17 cellular contexts compared by ENCODE assay signal in genomic region chr14:100731846-100732765, GRCh38. TPM values are rescaled to one million over a fixed set of nuclear protein-coding genes. Genes with fewer than 3 reads are reported as not detected.
"Had no signal": no experiment of that assay in that cellular context is flagged by ENCODE, and none has a peak within 500 bp of the region (broad histone marks: within the 10 kb centered on the region; RNA-seq: fewer than 3 reads in every experiment).

No MANE protein-coding gene starts in this region.

- H3K9me3 Mint-ChIP-seq: activated B cell treated with CpG ODN at 0.5 μM for 24 hours; activated CD4-positive, alpha-beta memory T cell treated with anti-CD3 and anti-CD28 coated beads, Interleukin-2, amount 10 ng/mL, durations not matched to agents 7 days and 5 days; effector memory CD8-positive, alpha-beta T cell; stimulated activated naive CD8-positive, alpha-beta T cell treated with anti-CD3 and anti-CD28 coated beads, Interleukin-15, Interleukin-2, amounts not matched to agents 100 ng/mL and 50 ng/mL, for 24 hours; T-cell had no signal

- H3K4me1 ChIP-seq: body of pancreas, pancreas, vagina had no signal

- H3K27ac ChIP-seq: body of pancreas, esophagus squamous epithelium, pancreas, tibial nerve, vagina had no signal

- H3K4me3 ChIP-seq: body of pancreas, esophagus squamous epithelium, lung, pancreas, tibial nerve, vagina had no signal

- H3K36me3 ChIP-seq: esophagus squamous epithelium, pancreas, tibial nerve, vagina had no signal

- DNase-seq: activated B cell treated with CpG ODN at 0.5 μM for 24 hours; activated CD4-positive, alpha-beta memory T cell treated with anti-CD3 and anti-CD28 coated beads, Interleukin-2, amount 10 ng/mL, durations not matched to agents 7 days and 5 days; activated CD4-positive, alpha-beta T cell treated with anti-CD3 and anti-CD28 coated beads for 4 hours; activated CD8-positive, alpha-beta memory T cell treated with anti-CD3 and anti-CD28 coated beads, Interleukin-2, amount 10 ng/mL, durations not matched to agents 7 days and 5 days; body of pancreas; effector memory CD8-positive, alpha-beta T cell; esophagus squamous epithelium; left colon; T-cell had no signal

- H3K4me3 Mint-ChIP-seq: activated B cell treated with CpG ODN at 0.5 μM for 24 hours; activated CD4-positive, alpha-beta memory T cell treated with anti-CD3 and anti-CD28 coated beads, Interleukin-2, amount 10 ng/mL, durations not matched to agents 7 days and 5 days; activated CD8-positive, alpha-beta memory T cell treated with anti-CD3 and anti-CD28 coated beads, Interleukin-2, amount 10 ng/mL, durations not matched to agents 7 days and 5 days; activated naive CD8-positive, alpha-beta T cell; effector memory CD8-positive, alpha-beta T cell; stimulated activated naive CD8-positive, alpha-beta T cell treated with anti-CD3 and anti-CD28 coated beads, Interleukin-15, Interleukin-2, amounts not matched to agents 100 ng/mL and 50 ng/mL, for 24 hours; T-cell had no signal

- H3K4me1 Mint-ChIP-seq: activated B cell treated with CpG ODN at 0.5 μM for 24 hours; activated CD4-positive, alpha-beta memory T cell treated with anti-CD3 and anti-CD28 coated beads, Interleukin-2, amount 10 ng/mL, durations not matched to agents 7 days and 5 days; activated CD8-positive, alpha-beta memory T cell treated with anti-CD3 and anti-CD28 coated beads, Interleukin-2, amount 10 ng/mL, durations not matched to agents 7 days and 5 days had no signal

- ATAC-seq: activated CD8-positive, alpha-beta memory T cell treated with anti-CD3 and anti-CD28 coated beads, Interleukin-2, amount 10 ng/mL, durations not matched to agents 7 days and 5 days; body of pancreas; effector memory CD8-positive, alpha-beta T cell; left colon; pancreas; T-cell had no signal

- H3K36me3 Mint-ChIP-seq: activated CD8-positive, alpha-beta memory T cell treated with anti-CD3 and anti-CD28 coated beads, Interleukin-2, amount 10 ng/mL, durations not matched to agents 7 days and 5 days; activated naive CD8-positive, alpha-beta T cell; T-cell had no signal

- H3K27me3 ChIP-seq: vagina had no signal

- H3K27ac Mint-ChIP-seq: activated B cell treated with CpG ODN at 0.5 μM for 24 hours; activated CD4-positive, alpha-beta memory T cell treated with anti-CD3 and anti-CD28 coated beads, Interleukin-2, amount 10 ng/mL, durations not matched to agents 7 days and 5 days; activated CD8-positive, alpha-beta memory T cell treated with anti-CD3 and anti-CD28 coated beads, Interleukin-2, amount 10 ng/mL, durations not matched to agents 7 days and 5 days; activated naive CD8-positive, alpha-beta T cell; effector memory CD8-positive, alpha-beta T cell; stimulated activated naive CD8-positive, alpha-beta T cell treated with anti-CD3 and anti-CD28 coated beads, Interleukin-15, Interleukin-2, amounts not matched to agents 100 ng/mL and 50 ng/mL, for 24 hours; T-cell had no signal

- H3K9me3 ChIP-seq: body of pancreas, esophagus squamous epithelium, pancreas, tibial nerve, vagina had no signal

RNA-seq across cellular contexts. Expression of gene DLK1, which starts 5.4 kb away (rescaled TPM):
- total RNA-seq: activated B cell treated with CpG ODN at 0.5 μM for 24 hours; activated CD4-positive, alpha-beta memory T cell treated with anti-CD3 and anti-CD28 coated beads, Interleukin-2, amount 10 ng/mL, durations not matched to agents 7 days and 5 days; activated CD8-positive, alpha-beta memory T cell treated with anti-CD3 and anti-CD28 coated beads, Interleukin-2, amount 10 ng/mL, durations not matched to agents 7 days and 5 days; dermis microvascular lymphatic vessel endothelial cell; esophagus squamous epithelium; left colon; renal cortical epithelial cell; tibial nerve had no signal
